ENCODE assay signal across 27 cellular contexts in the genomic region with DNA sequence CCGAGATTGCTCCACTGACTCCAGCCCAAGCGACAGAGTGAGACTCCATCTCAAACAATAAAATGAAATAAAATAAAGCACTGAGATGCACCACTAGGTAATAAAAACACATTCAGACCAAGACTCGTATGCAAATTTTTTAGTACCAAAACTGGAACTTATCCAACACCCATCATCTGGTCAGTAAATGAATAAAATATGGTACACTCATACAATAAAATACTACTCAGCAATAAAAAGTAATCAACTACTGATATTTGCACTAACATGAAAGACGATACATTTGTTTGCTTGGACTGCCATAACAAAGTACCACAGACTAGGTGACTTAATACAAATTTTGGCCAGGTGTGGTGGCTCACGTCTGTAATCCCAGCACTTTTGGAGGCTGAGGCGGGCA. TPM values are rescaled to one million over a fixed set of nuclear protein-coding genes. Genes with fewer than 3 reads are reported as not detected.
DNase-seq lines count a peak whose midpoint lies in the region; ATAC-seq, FAIRE-seq and TF ChIP-seq lines count a peak whose summit lies in the region.
"Had no signal": no experiment of that assay in that cellular context is flagged by ENCODE, and none has a peak within 500 bp of the region (broad histone marks: within the 10 kb centered on the region; RNA-seq: fewer than 3 reads in every experiment).

No MANE protein-coding gene starts in this region.

- TF ChIP-seq CTCF in lower lobe of right lung (IDR thresholded peaks at IDR 0.05), result no peak

- ATAC-seq in left colon (peak; percentile 34), lower lobe of right lung (no peak)
- ATAC-seq in stimulated activated naive B cell treated with anti-CD40 and anti-IgM and Interleukin-4, amounts not matched to agents 10 μg/mL and 1 μg/mL and 100 μg/mL, for 72 hours (replicated peaks), result no peak
- ATAC-seq: GM12878 had no signal

- H3K36me3 ChIP-seq in small intestine (ENCODE audit: control insufficient read depth in 2 of 2, insufficient read depth in 2 of 2, low read length in 2 of 2) (no peaks in the 10 kb centered on the region), lower lobe of right lung (no peaks in the 10 kb centered on the region)
- H3K36me3 ChIP-seq: BE2C, BLaER1 had no signal

- FAIRE-seq in small intestine (lab: Jason Lieb, UNC), result no peak
- FAIRE-seq: GM12878, GM12892, GM18507 had no signal

- H3K36me3 Mint-ChIP-seq in stimulated activated naive B cell treated with anti-CD40 and anti-IgM and Interleukin-4, amounts not matched to agents 10 μg/mL and 1 μg/mL and 100 μg/mL, for 72 hours, result no peaks in the 10 kb centered on the region
- H3K36me3 Mint-ChIP-seq in activated CD4-positive, alpha-beta T cell treated with anti-CD3 and anti-CD28 coated beads, Interleukin-2, amount 10 ng/mL, durations not matched to agents 24 days and 14 days (ENCODE audit: low read depth), result no peaks in the 10 kb centered on the region
- H3K36me3 Mint-ChIP-seq: CD14-positive monocyte; CD4-positive, alpha-beta memory T cell; CD4-positive, CD25-positive, alpha-beta regulatory T cell; CD8-positive, alpha-beta memory T cell had no signal

- peak; percentile 8 for DNase-seq in NCI-H748 (lab: John Stamatoyannopoulos, UW; ENCODE audit: unreplicated experiment)
- DNase-seq in NCI-H748 treated with DMSO at 0.1 percent for 48 hours (lab: John Stamatoyannopoulos, UW), result no peak
- DNase-seq in DMS153 treated with DMSO at 0.1 percent for 48 hours (lab: John Stamatoyannopoulos, UW; ENCODE audit: unreplicated experiment), result peak; percentile 17
- no peak for DNase-seq in left colon
- DNase-seq in small intestine, result peak; percentile 70
- no peak for DNase-seq in lower lobe of right lung
- no peak for DNase-seq in stimulated activated naive B cell treated with anti-CD40 and anti-IgM and Interleukin-4, amounts not matched to agents 10 μg/mL and 1 μg/mL and 100 μg/mL, for 72 hours
- DNase-seq in activated CD4-positive, alpha-beta T cell treated with anti-CD3 and anti-CD28 coated beads, Interleukin-2, amount 10 ng/mL, durations not matched to agents 24 days and 14 days, result no peak
- DNase-seq: ACHN; BE2C; C1 segment of cervical spinal cord; CD4-positive, alpha-beta memory T cell; CD4-positive, CD25-positive, alpha-beta regulatory T cell; CD8-positive, alpha-beta memory T cell; COR-L47; DMS 273 treated with DMSO at 0.1 percent for 48 hours; DMS53; DMS79; DND-41; EL; GDM1 had no signal

- no peaks in the 10 kb centered on the region for H3K9me3 Mint-ChIP-seq in stimulated activated naive B cell treated with anti-CD40 and anti-IgM and Interleukin-4, amounts not matched to agents 10 μg/mL and 1 μg/mL and 100 μg/mL, for 72 hours
- H3K9me3 Mint-ChIP-seq in activated CD4-positive, alpha-beta T cell treated with anti-CD3 and anti-CD28 coated beads, Interleukin-2, amount 10 ng/mL, durations not matched to agents 24 days and 14 days, result no peaks in the 10 kb centered on the region
- H3K9me3 Mint-ChIP-seq: CD14-positive monocyte; CD4-positive, alpha-beta memory T cell; CD4-positive, CD25-positive, alpha-beta regulatory T cell; CD8-positive, alpha-beta memory T cell had no signal

- no peak overlapping the region for H3K27ac Mint-ChIP-seq in stimulated activated naive B cell treated with anti-CD40 and anti-IgM and Interleukin-4, amounts not matched to agents 10 μg/mL and 1 μg/mL and 100 μg/mL, for 72 hours
- H3K27ac Mint-ChIP-seq in activated CD4-positive, alpha-beta T cell treated with anti-CD3 and anti-CD28 coated beads, Interleukin-2, amount 10 ng/mL, durations not matched to agents 24 days and 14 days, result no peak overlapping the region
- H3K27ac Mint-ChIP-seq: CD14-positive monocyte; CD4-positive, alpha-beta memory T cell; CD4-positive, CD25-positive, alpha-beta regulatory T cell; CD8-positive, alpha-beta memory T cell had no signal

- 41 to 69% (median 54%) methylated on average over 6 of the region's 6 CpGs for WGBS in small intestine, 3 donors

- no peaks in the 10 kb centered on the region for H3K4me1 Mint-ChIP-seq in stimulated activated naive B cell treated with anti-CD40 and anti-IgM and Interleukin-4, amounts not matched to agents 10 μg/mL and 1 μg/mL and 100 μg/mL, for 72 hours
- H3K4me1 Mint-ChIP-seq in activated CD4-positive, alpha-beta T cell treated with anti-CD3 and anti-CD28 coated beads, Interleukin-2, amount 10 ng/mL, durations not matched to agents 24 days and 14 days, result no peaks in the 10 kb centered on the region
- H3K4me1 Mint-ChIP-seq: CD4-positive, alpha-beta memory T cell; CD4-positive, CD25-positive, alpha-beta regulatory T cell; CD8-positive, alpha-beta memory T cell had no signal

- H3K27me3 ChIP-seq in small intestine (ENCODE audit: control insufficient read depth in 2 of 2, insufficient read depth in 2 of 2, low read length in 2 of 2) (no peaks in the 10 kb centered on the region), lower lobe of right lung (ENCODE audit: low read depth) (no peaks in the 10 kb centered on the region)
- H3K27me3 ChIP-seq: BE2C, BLaER1 had no signal

- intact Hi-C loops in left colon (cut with DNase I, micrococcal nuclease) (loop anchor here in 1 of 2 donors (5.0 kb wide), 1 partner anchor 122 kb away; no protein-coding TSS in a partner anchor), lower lobe of right lung (cut with DNase I) (no loop called here)
- intact Hi-C loops in activated CD4-positive, alpha-beta T cell treated with anti-CD3 and anti-CD28 coated beads, Interleukin-2, amount 10 ng/mL, durations not matched to agents 24 days and 14 days (cut with micrococcal nuclease), result loop anchor here (10.0 kb wide), 1 partner anchor 320 kb away; no protein-coding TSS in a partner anchor

- no peak overlapping the region for H3K27ac ChIP-seq in small intestine (ENCODE audit: low read depth in 1 of 2, low read length in 1 of 2)
- H3K27ac ChIP-seq in lower lobe of right lung, result no peak overlapping the region
- H3K27ac ChIP-seq: 22Rv1, BLaER1 had no signal

- H3K4me1 ChIP-seq in small intestine (ENCODE audit: control insufficient read depth in 2 of 2, insufficient read depth in 1 of 2, low read depth in 1 of 2, low read length in 1 of 2), result peaks cover 0 to 8% of the 10 kb centered on the region in 2 donors
- no peaks in the 10 kb centered on the region for H3K4me1 ChIP-seq in lower lobe of right lung
- H3K4me1 ChIP-seq: BE2C, BLaER1 had no signal

- H3K4me3 Mint-ChIP-seq in stimulated activated naive B cell treated with anti-CD40 and anti-IgM and Interleukin-4, amounts not matched to agents 10 μg/mL and 1 μg/mL and 100 μg/mL, for 72 hours, result no peak overlapping the region
- no peak overlapping the region for H3K4me3 Mint-ChIP-seq in activated CD4-positive, alpha-beta T cell treated with anti-CD3 and anti-CD28 coated beads, Interleukin-2, amount 10 ng/mL, durations not matched to agents 24 days and 14 days
- H3K4me3 Mint-ChIP-seq: CD14-positive monocyte; CD4-positive, alpha-beta memory T cell; CD4-positive, CD25-positive, alpha-beta regulatory T cell; CD8-positive, alpha-beta memory T cell had no signal

- H3K9me3 ChIP-seq in small intestine (ENCODE audit: control insufficient read depth, low read depth) (no peaks in the 10 kb centered on the region), lower lobe of right lung (no peaks in the 10 kb centered on the region)
- H3K9me3 ChIP-seq: BE2C, BLaER1 had no signal

- H3K4me3 ChIP-seq in small intestine (ENCODE audit: low read depth in 1 of 2, low read length in 2 of 2) (no peak overlapping the region), lower lobe of right lung (no peak overlapping the region)
- H3K4me3 ChIP-seq: BLaER1, GM12878 had no signal

- H3K27me3 Mint-ChIP-seq in stimulated activated naive B cell treated with anti-CD40 and anti-IgM and Interleukin-4, amounts not matched to agents 10 μg/mL and 1 μg/mL and 100 μg/mL, for 72 hours, result peaks cover 0 to 13% of the 10 kb centered on the region in 2 donors
- peaks cover 3% of the 10 kb centered on the region for H3K27me3 Mint-ChIP-seq in activated CD4-positive, alpha-beta T cell treated with anti-CD3 and anti-CD28 coated beads, Interleukin-2, amount 10 ng/mL, durations not matched to agents 24 days and 14 days

RNA-seq across cellular contexts. Expression of a gene that starts 17.8 kb away (rescaled TPM):
- total RNA-seq in left colon (10 to 100 TPM; 21.0 to 33.3 TPM), lower lobe of right lung (18.5 TPM)
- polyA plus RNA-seq in small intestine, result 10 to 100 TPM; 11.1 to 25.9 (median 12.5) TPM
- total RNA-seq in activated CD4-positive, alpha-beta T cell treated with anti-CD3 and anti-CD28 coated beads, Interleukin-2, amount 10 ng/mL, durations not matched to agents 24 days and 14 days, result 53.5 and 53.6 TPM in 2 replicates

Comparison
In these comparisons a context has a peak if more than half of its experiments do, and no peak if none do; other contexts are left out.
1. DNase-seq: peak in NCI-H748 (single experiment), DMS153 treated with DMSO at 0.1 percent for 48 hours (single experiment) and small intestine (single experiment); none in NCI-H748 treated with DMSO at 0.1 percent for 48 hours (single experiment), left colon (0 of 2), lower lobe of right lung (single experiment), stimulated activated naive B cell treated with anti-CD40 and anti-IgM and Interleukin-4, amounts not matched to agents 10 μg/mL and 1 μg/mL and 100 μg/mL, for 72 hours (single experiment) and activated CD4-positive, alpha-beta T cell treated with anti-CD3 and anti-CD28 coated beads, Interleukin-2, amount 10 ng/mL, durations not matched to agents 24 days and 14 days (single experiment).